Comparison of ENCODE assay signal across 8 cellular contexts in the genomic region with DNA sequence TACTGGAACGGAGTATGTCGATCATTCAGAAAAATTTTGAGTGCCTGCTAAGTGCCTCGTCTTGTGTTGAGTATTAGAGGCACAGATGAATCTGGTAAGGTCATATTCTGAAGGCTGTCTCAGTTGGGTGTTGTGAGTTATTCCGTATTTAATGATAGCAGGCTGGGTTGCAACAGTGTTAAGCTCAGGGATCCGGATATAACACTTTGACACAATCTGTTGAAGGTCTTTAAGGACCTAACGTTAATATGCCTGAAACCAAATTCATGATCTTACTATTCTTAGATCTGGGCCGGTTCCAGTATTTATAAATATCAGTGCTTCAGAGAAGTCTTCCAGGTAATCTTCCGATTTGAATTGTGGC. TPM values are rescaled to one million over a fixed set of nuclear protein-coding genes. Genes with fewer than 3 reads are reported as not detected.
DNase-seq lines count a peak whose midpoint lies in the region; ATAC-seq and TF ChIP-seq lines count a peak whose summit lies in the region.

No MANE protein-coding gene starts in this region.

- 0 out of 2 replicates have a peak, but pooled peaks cover 4% of the 10 kb centered on the region for H4K20me1 ChIP-seq in PC-9 (ENCODE audit: insufficient read depth)

- H3K9me2 ChIP-seq in PC-9 (ENCODE audit: insufficient read depth): no peaks in the 10 kb centered on the region

- CTCF ChIA-PET in Calu3 (lab: Charles Lee) (interaction anchor here (0.5 to 1.6 kb wide), 6 partner anchors 8 to 280 kb away, joined by 3 to 8 read pairs (median 3); partner anchors contain the start of genes CC2D1B and TUT4), PC-9 (lab: Charles Lee) (no interaction called here)

- intact Hi-C loops in Calu3 (cut with micrococcal nuclease; ENCODE audit: unreplicated experiment) (loop anchor here (10.0 kb wide), 1 partner anchor 280 kb away; no protein-coding TSS in a partner anchor), PC-9 (cut with micrococcal nuclease; ENCODE audit: unreplicated experiment) (loop anchor here (1.0 to 5.0 kb wide), 3 partner anchors 39 to 792 kb away; partner anchors contain the start of genes CC2D1B, CPT2 and TXNDC12)

- H3K9me3 ChIP-seq in PC-9 (ENCODE audit: insufficient read depth, low read depth): no peaks in the 10 kb centered on the region

- H3K36me3 ChIP-seq in PC-9 (ENCODE audit: low read depth): peaks cover 17% of the 10 kb centered on the region; the same call in 1 of the 2 replicates

- peak overlapping the region; percentile 100 for H3K4me3 Mint-ChIP-seq in Calu3 (ENCODE audit: low read depth, unreplicated experiment)
- peak overlapping the region; percentile 100 for H3K4me3 Mint-ChIP-seq in osteocyte (ENCODE audit: unreplicated experiment)

- peak overlapping the region; percentile 93 for H2AFZ ChIP-seq in PC-9

- peaks cover 22% of the 10 kb centered on the region for H3K4me1 ChIP-seq in PC-9 (replicated peaks; ENCODE audit: insufficient read depth)

- H3K9me3 Mint-ChIP-seq in Calu3 (ENCODE audit: low read depth, unreplicated experiment) (no peaks in the 10 kb centered on the region), osteocyte (ENCODE audit: unreplicated experiment) (no peaks in the 10 kb centered on the region)

- POLR2A ChIA-PET in PC-9 (lab: Charles Lee; ENCODE audit: unreplicated experiment): interaction anchor here (0.6 to 0.7 kb wide), 3 partner anchors 10 to 258 kb away, joined by 3 to 8 read pairs (median 5); no protein-coding TSS in a partner anchor

- peak overlapping the region; percentile 78 for H3K4me3 ChIP-seq in PC-9

- H3K4me1 Mint-ChIP-seq in Calu3 (ENCODE audit: low read depth, unreplicated experiment) (peaks cover 24% of the 10 kb centered on the region), osteocyte (ENCODE audit: unreplicated experiment) (peaks cover 34% of the 10 kb centered on the region)

- TF ChIP-seq CTCF in Calu3 (IDR thresholded peaks at IDR 0.05; ENCODE audit: unreplicated experiment): no peak
- TF ChIP-seq CTCF in PC-9 (conservative IDR thresholded peaks at IDR 0.05): peak; percentile 20; the same call in 1 of the 2 replicates
- TF ChIP-seq CTCF in osteocyte (IDR thresholded peaks at IDR 0.05): no peak

- BruUV-seq in Calu3 (replicated peaks; lab: Mats Ljungman, UMichigan) (no TSS peak), PC-9 (replicated peaks; lab: Mats Ljungman, UMichigan) (no TSS peak)

- no peak for ATAC-seq in HG03442 (IDR thresholded peaks at IDR 0.05; ENCODE audit: unreplicated experiment)
- ATAC-seq in HG02981 (IDR thresholded peaks at IDR 0.05; ENCODE audit: unreplicated experiment): no peak

- H3K27ac ChIP-seq in PC-9: peak overlapping the region; percentile 83
- peak overlapping the region; percentile 88 for H3K27ac ChIP-seq in epithelial cell of prostate

- peak overlapping the region; percentile 86 for H3K4me2 ChIP-seq in PC-9

- peaks cover 53% of the 10 kb centered on the region for H3K79me2 ChIP-seq in PC-9 (ENCODE audit: low read depth)

- peak overlapping the region; percentile 94 for H3K27ac Mint-ChIP-seq in Calu3 (ENCODE audit: unreplicated experiment)
- peak overlapping the region; percentile 95 for H3K27ac Mint-ChIP-seq in osteocyte (ENCODE audit: unreplicated experiment)

- DNase-seq in Calu3: no peak
- DNase-seq in PC-9: no peak
- no peak for DNase-seq in epithelial cell of prostate (ENCODE audit: low read depth, low spot score)
- no peak for DNase-seq in osteocyte (ENCODE audit: extremely low spot score, unreplicated experiment)
- DNase-seq in NCI-H1105 treated with DMSO at 0.1 percent for 48 hours (lab: John Stamatoyannopoulos, UW): no peak
- no peak for DNase-seq in glomerular visceral epithelial cell (ENCODE audit: extremely low spot score)

- no peaks in the 10 kb centered on the region for H3F3A ChIP-seq in PC-9 (ENCODE audit: insufficient read depth, low read depth)

- H3K27me3 ChIP-seq in PC-9 (ENCODE audit: insufficient read depth, low read depth): no peaks in the 10 kb centered on the region

- H3K27me3 Mint-ChIP-seq in Calu3 (ENCODE audit: unreplicated experiment) (no peaks in the 10 kb centered on the region), osteocyte (ENCODE audit: unreplicated experiment) (no peaks in the 10 kb centered on the region)

- H3K36me3 Mint-ChIP-seq in Calu3 (ENCODE audit: insufficient read depth, unreplicated experiment) (peaks cover 53% of the 10 kb centered on the region), osteocyte (ENCODE audit: unreplicated experiment) (peaks cover 18% of the 10 kb centered on the region)

RNA-seq across cellular contexts. Expression of gene PRPF38A, which starts 0.6 kb away (rescaled TPM):
- total RNA-seq in Calu3 (2022) (46.7 and 52.4 TPM in 2 replicates), PC-9 (2021) (57.2 and 59.2 TPM in 2 replicates), osteocyte (35.0 and 35.9 TPM in 2 replicates)

RNA-seq across cellular contexts. Expression of gene ORC1, which starts 0.7 kb away (rescaled TPM):
- total RNA-seq in Calu3 (2022): 15.5 and 17.2 TPM in 2 replicates
- 17.6 and 21.2 TPM in 2 replicates for total RNA-seq in PC-9 (2021)
- 1.9 and 3.0 TPM in 2 replicates for total RNA-seq in osteocyte

RNA-seq across cellular contexts. Expression of gene CC2D1B, which starts 39.0 kb away (rescaled TPM):
- total RNA-seq in Calu3 (2022) (41.0 and 42.6 TPM in 2 replicates), PC-9 (2021) (33.4 and 38.8 TPM in 2 replicates), osteocyte (40.4 and 44.0 TPM in 2 replicates)
